Comparison of ENCODE assay signal across 31 cellular contexts in the genomic region with DNA sequence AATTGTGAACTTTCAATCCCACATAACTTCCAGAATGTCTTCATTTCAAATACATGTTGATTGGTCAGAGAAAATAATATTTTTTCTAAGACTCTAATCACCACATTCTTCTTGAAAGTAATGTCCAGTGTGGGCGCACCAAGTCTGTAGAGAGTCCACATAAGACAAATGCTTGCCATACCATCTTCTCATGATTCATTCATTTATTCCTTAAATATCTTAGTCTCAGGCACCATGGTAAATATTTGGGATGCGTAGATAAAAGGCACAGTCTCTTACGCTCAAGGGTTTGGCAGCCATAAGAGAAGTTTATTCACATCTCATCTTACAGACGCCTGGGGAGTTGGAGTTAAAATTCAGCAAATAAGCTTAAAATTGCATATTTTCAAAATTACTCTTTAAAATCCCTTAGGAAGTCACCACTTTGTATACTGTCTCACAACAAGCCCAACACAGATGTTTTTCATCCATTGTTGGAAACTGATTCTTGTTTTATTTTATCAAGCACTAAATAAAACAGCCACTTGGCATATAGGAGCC.
"Had no signal": no experiment of that assay in that cellular context is flagged by ENCODE, and none has a peak within 500 bp of the region (broad histone marks: within the 10 kb centered on the region; RNA-seq: fewer than 3 reads in every experiment).

No MANE protein-coding gene starts in this region.

- ATAC-seq: activated CD4-positive, CD25-positive, alpha-beta regulatory T cell treated with anti-CD3 and anti-CD28 coated beads, Interleukin-2, amount 50 U/mL, for 24 hours; left colon; pancreas; stimulated activated memory B cell treated with anti-CD40 and anti-IgM and Interleukin-4, amounts not matched to agents 10 μg/mL and 1 μg/mL and 100 μg/mL, for 72 hours had no signal

- H3K27me3 Mint-ChIP-seq: activated naive CD8-positive, alpha-beta T cell treated with anti-CD3 and anti-CD28 coated beads for 36 hours; stimulated activated memory B cell treated with anti-CD40 and anti-IgM and Interleukin-4, amounts not matched to agents 10 μg/mL and 1 μg/mL and 100 μg/mL, for 72 hours had no signal

- H3K9me3 ChIP-seq: colonic mucosa, pancreas, prostate gland, sigmoid colon, stomach, suprapubic skin, tibial artery had no signal

- H3K27ac ChIP-seq: colonic mucosa, dorsolateral prefrontal cortex, pancreas, prostate gland, sigmoid colon, stomach, suprapubic skin, tibial artery, VCaP had no signal

- H3K27ac Mint-ChIP-seq: activated naive CD4-positive, alpha-beta T cell treated with anti-CD3 and anti-CD28 coated beads for 36 hours; activated naive CD8-positive, alpha-beta T cell treated with anti-CD3 and anti-CD28 coated beads for 36 hours; activated T-helper 1 cell treated with anti-CD3 and anti-CD28 coated beads, Interleukin-12 subunit alpha, Interleukin-12 subunit beta, Interleukin-2, Interleukin-4 antibody, amounts not matched to agents 30 ng/mL and 10 ng/mL and 1 ng/mL, durations not matched to agents 14 hours and 24 hours and 36 hours had no signal

- H3K4me1 Mint-ChIP-seq: activated naive CD8-positive, alpha-beta T cell treated with anti-CD3 and anti-CD28 coated beads for 36 hours had no signal

- H3K27me3 ChIP-seq: colonic mucosa, dorsolateral prefrontal cortex, pancreas, sigmoid colon, stomach, suprapubic skin, tibial artery had no signal

- H3K9me3 Mint-ChIP-seq: activated naive CD4-positive, alpha-beta T cell treated with anti-CD3 and anti-CD28 coated beads for 36 hours; activated naive CD8-positive, alpha-beta T cell treated with anti-CD3 and anti-CD28 coated beads for 36 hours; stimulated activated memory B cell treated with anti-CD40 and anti-IgM and Interleukin-4, amounts not matched to agents 10 μg/mL and 1 μg/mL and 100 μg/mL, for 72 hours had no signal

- H3K4me1 ChIP-seq: colonic mucosa, pancreas, prostate gland, sigmoid colon, stomach, suprapubic skin, tibial artery had no signal

- H3K4me3 ChIP-seq: colonic mucosa, dorsolateral prefrontal cortex, pancreas, prostate gland, sigmoid colon, smooth muscle cell, stomach, suprapubic skin, tibial artery had no signal

- H3K36me3 ChIP-seq: colonic mucosa, pancreas, prostate gland, sigmoid colon, stomach, suprapubic skin, tibial artery had no signal

- H3K4me3 Mint-ChIP-seq: activated naive CD4-positive, alpha-beta T cell treated with anti-CD3 and anti-CD28 coated beads for 36 hours; activated naive CD8-positive, alpha-beta T cell treated with anti-CD3 and anti-CD28 coated beads for 36 hours; activated T-helper 1 cell treated with anti-CD3 and anti-CD28 coated beads, Interleukin-12 subunit alpha, Interleukin-12 subunit beta, Interleukin-2, Interleukin-4 antibody, amounts not matched to agents 30 ng/mL and 10 ng/mL and 1 ng/mL, durations not matched to agents 14 hours and 24 hours and 36 hours; stimulated activated memory B cell treated with anti-CD40 and anti-IgM and Interleukin-4, amounts not matched to agents 10 μg/mL and 1 μg/mL and 100 μg/mL, for 72 hours had no signal

- DNase-seq: activated CD4-positive, alpha-beta T cell treated with anti-CD3 and anti-CD28 coated beads for 48 hours; activated CD4-positive, alpha-beta T cell treated with anti-CD3 and anti-CD28 coated beads, Interleukin-2, amount 50 U/mL, for 48 hours; activated CD8-positive, alpha-beta memory T cell treated with anti-CD3 and anti-CD28 coated beads for 24 hours; activated effector memory CD4-positive, alpha-beta T cell treated with anti-CD3 and anti-CD28 coated beads, Interleukin-2, amount 50 U/mL, for 16 hours; activated naive CD4-positive, alpha-beta T cell treated with anti-CD3 and anti-CD28 coated beads for 36 hours; activated naive CD8-positive, alpha-beta T cell treated with anti-CD3 and anti-CD28 coated beads for 36 hours; colonic mucosa; dorsolateral prefrontal cortex; effector memory CD4-positive, alpha-beta T cell; foreskin fibroblast; head of caudate nucleus; hippocampal formation; kidney; left colon; mammary epithelial cell; nucleus accumbens; pancreas; retina; sigmoid colon; stimulated activated CD4-positive, alpha-beta T cell treated with anti-CD3 and anti-CD28 coated beads, Interleukin-1b, Interleukin-23, amount 100 ng/mL, for 48 hours; stimulated activated CD4-positive, alpha-beta T cell treated with anti-CD3 and anti-CD28 coated beads, Interleukin-4, amount 100 ng/mL, for 4 hours; stimulated activated CD8-positive, alpha-beta memory T cell treated with anti-CD3 and anti-CD28 coated beads, Interleukin-4, amount 100 ng/mL, for 48 hours; stomach; tibial artery had no signal

- H3K36me3 Mint-ChIP-seq: activated naive CD8-positive, alpha-beta T cell treated with anti-CD3 and anti-CD28 coated beads for 36 hours; stimulated activated memory B cell treated with anti-CD40 and anti-IgM and Interleukin-4, amounts not matched to agents 10 μg/mL and 1 μg/mL and 100 μg/mL, for 72 hours had no signal
